1 cellular context compared by ENCODE assay signal in genomic region chr1:183841950-183842816, GRCh38.
A peak's percentile ranks its signal among the peaks of the same experiment; 100 is the strongest.
TF ChIP-seq lines count a peak whose summit lies in the region.

No MANE protein-coding gene starts in this region.

TF ChIP-seq in HepG2, 621 proteins besides CTCF, POLR2A, EP300 and RAD21 (continued from another document and continues in another):
- no peak for TF ChIP-seq FOSL1 (CRISPR knock-in tag; IDR thresholded peaks at IDR 0.05; ENCODE audit: borderline replicate concordance)
- TF ChIP-seq ELF3 (CRISPR knock-in tag; IDR thresholded peaks at IDR 0.05): peak; percentile 83
- TF ChIP-seq ATF3 (CRISPR knock-in tag; IDR thresholded peaks at IDR 0.05): no peak
- TF ChIP-seq ZNF18 (CRISPR knock-in tag; IDR thresholded peaks at IDR 0.05; ENCODE audit: insufficient replicate concordance): no peak
- TF ChIP-seq TBL1XR1 (IDR thresholded peaks at IDR 0.05; ENCODE audit: borderline replicate concordance, low read length, partially characterized antibody): no peak
- TF ChIP-seq ZSCAN20 (CRISPR knock-in tag; IDR thresholded peaks at IDR 0.05; ENCODE audit: borderline replicate concordance): no peak
- TF ChIP-seq KLF6 (CRISPR knock-in tag; IDR thresholded peaks at IDR 0.05): no peak
- no peak for TF ChIP-seq ZMAT3 (CRISPR knock-in tag; conservative IDR thresholded peaks at IDR 0.05)
- TF ChIP-seq SP140L (CRISPR knock-in tag; IDR thresholded peaks at IDR 0.05; ENCODE audit: borderline replicate concordance): no peak
- no peak for TF ChIP-seq ZNF124 (CRISPR knock-in tag; IDR thresholded peaks at IDR 0.05)
- TF ChIP-seq ARNTL (CRISPR knock-in tag; IDR thresholded peaks at IDR 0.05): no peak
- no peak for TF ChIP-seq ELF4 (CRISPR knock-in tag; IDR thresholded peaks at IDR 0.05; ENCODE audit: borderline replicate concordance)
- no peak for TF ChIP-seq MYC (CRISPR knock-in tag; IDR thresholded peaks at IDR 0.05; ENCODE audit: borderline replicate concordance)
- no peak for TF ChIP-seq KDM1A (CRISPR knock-in tag; IDR thresholded peaks at IDR 0.05)
- no peak for TF ChIP-seq DBP (CRISPR knock-in tag; IDR thresholded peaks at IDR 0.05; ENCODE audit: not compliant biosample characterization)
- TF ChIP-seq CAMTA2 (CRISPR knock-in tag; IDR thresholded peaks at IDR 0.05; ENCODE audit: borderline replicate concordance): no peak
- no peak; the same call in 1 of the 2 replicates for TF ChIP-seq AHR (CRISPR knock-in tag; IDR thresholded peaks at IDR 0.05)
- no peak for TF ChIP-seq THAP8 (CRISPR knock-in tag; IDR thresholded peaks at IDR 0.05; ENCODE audit: borderline replicate concordance)
- no peak for TF ChIP-seq HNRNPH1 (optimal IDR thresholded peaks at IDR 0.05; ENCODE audit: low read depth, low read length)
- no peak for TF ChIP-seq ZNF703 (CRISPR knock-in tag; IDR thresholded peaks at IDR 0.05; ENCODE audit: borderline replicate concordance)
- no peak for TF ChIP-seq CREBL2 (CRISPR knock-in tag; IDR thresholded peaks at IDR 0.05; ENCODE audit: borderline replicate concordance)
- no peak for TF ChIP-seq RBAK (CRISPR knock-in tag; IDR thresholded peaks at IDR 0.05)
- no peak for TF ChIP-seq ZNF687 (CRISPR knock-in tag; IDR thresholded peaks at IDR 0.05)
- no peak for TF ChIP-seq ZNF33B (CRISPR knock-in tag; IDR thresholded peaks at IDR 0.05)
- TF ChIP-seq ATF2 (CRISPR knock-in tag; IDR thresholded peaks at IDR 0.05): no peak
- TF ChIP-seq SIN3B (IDR thresholded peaks at IDR 0.05; ENCODE audit: low read length): no peak
- no peak for TF ChIP-seq CSRNP1 (CRISPR knock-in tag; IDR thresholded peaks at IDR 0.05)
- TF ChIP-seq PLSCR1 (CRISPR knock-in tag; IDR thresholded peaks at IDR 0.05; ENCODE audit: borderline replicate concordance): no peak
- no peak for TF ChIP-seq EHMT2 (IDR thresholded peaks at IDR 0.05; ENCODE audit: borderline replicate concordance, low read depth, low read length)
- peak; percentile 71 for TF ChIP-seq FOXA3 (CRISPR knock-in tag; IDR thresholded peaks at IDR 0.05)
- peak; percentile 42; the same call in 1 of the 2 replicates for TF ChIP-seq KMT2A (CRISPR knock-in tag; IDR thresholded peaks at IDR 0.05)
- TF ChIP-seq ZNF234 (CRISPR knock-in tag; conservative IDR thresholded peaks at IDR 0.05): no peak
- no peak for TF ChIP-seq ZNF333 (CRISPR knock-in tag; IDR thresholded peaks at IDR 0.05; ENCODE audit: borderline replicate concordance)
- no peak for TF ChIP-seq ZHX1 (CRISPR knock-in tag; IDR thresholded peaks at IDR 0.05; ENCODE audit: low read depth)
- no peak for TF ChIP-seq SRSF1 (optimal IDR thresholded peaks at IDR 0.05; ENCODE audit: low read depth, low read length)
- TF ChIP-seq ZFP36L2 (CRISPR knock-in tag; IDR thresholded peaks at IDR 0.05): no peak
- TF ChIP-seq SUZ12 (IDR thresholded peaks at IDR 0.05; ENCODE audit: low read depth, low read length): no peak
- TF ChIP-seq SAP130 (CRISPR knock-in tag; IDR thresholded peaks at IDR 0.05; ENCODE audit: low read depth): peak; percentile 61
- TF ChIP-seq ETV5 (CRISPR knock-in tag; IDR thresholded peaks at IDR 0.05; ENCODE audit: borderline replicate concordance): peak; percentile 72; the same call in 1 of the 2 replicates
- TF ChIP-seq NCOA2 (CRISPR knock-in tag; IDR thresholded peaks at IDR 0.05): peak; percentile 58; the same call in 1 of the 2 replicates
- TF ChIP-seq HINFP (CRISPR knock-in tag; IDR thresholded peaks at IDR 0.05; ENCODE audit: low read depth): no peak
- TF ChIP-seq ZNF513 (CRISPR knock-in tag; conservative IDR thresholded peaks at IDR 0.05): no peak
- TF ChIP-seq ZSCAN5A (CRISPR knock-in tag; IDR thresholded peaks at IDR 0.05; ENCODE audit: borderline replicate concordance): no peak
- peak; percentile 22; the same call in 1 of the 2 replicates for TF ChIP-seq SP5 (CRISPR knock-in tag; IDR thresholded peaks at IDR 0.05; ENCODE audit: borderline replicate concordance, low read depth)
- no peak for TF ChIP-seq ZNF12 (CRISPR knock-in tag; IDR thresholded peaks at IDR 0.05)
